In genomic region chrX:119008122-119008744, GRCh38 we compare ENCODE assay signal across 1 cellular context.
TF ChIP-seq lines count a peak whose summit lies in the region.

No MANE protein-coding gene starts in this region.

TF ChIP-seq in GM23338, 12 proteins besides CTCF, POLR2A, EP300 and RAD21 (continued from another document):
- no peak for TF ChIP-seq ZNF462 (CRISPR knock-in tag; IDR thresholded peaks at IDR 0.05)
- TF ChIP-seq STAT1 (IDR thresholded peaks at IDR 0.05; ENCODE audit: unreplicated experiment) = no peak
- no peak for TF ChIP-seq ZNF331 (CRISPR knock-in tag; IDR thresholded peaks at IDR 0.05; ENCODE audit: low read depth)
- no peak for TF ChIP-seq NANOG (IDR thresholded peaks at IDR 0.05; ENCODE audit: borderline replicate concordance)
- no peak for TF ChIP-seq EZH2 (IDR thresholded peaks at IDR 0.05; ENCODE audit: low read depth, unreplicated experiment)
- no peak for TF ChIP-seq CREB1 (CRISPR knock-in tag; IDR thresholded peaks at IDR 0.05; ENCODE audit: low read depth)
- TF ChIP-seq JUNB (IDR thresholded peaks at IDR 0.05; ENCODE audit: unreplicated experiment) = no peak
